In genomic region chr3:47145272-47145671, GRCh38 we compare ENCODE assay signal across 31 cellular contexts.
"Had no signal": no experiment of that assay in that cellular context is flagged by ENCODE, and none has a peak within 500 bp of the region (broad histone marks: within the 10 kb centered on the region; RNA-seq: fewer than 3 reads in every experiment).

No MANE protein-coding gene starts in this region.

- H3K4me1 ChIP-seq: breast epithelium had no signal

- DNase-seq: activated CD4-positive, alpha-beta memory T cell treated with anti-CD3 and anti-CD28 coated beads, Interleukin-2, amount 10 ng/mL, durations not matched to agents 7 days and 5 days; activated CD4-positive, alpha-beta T cell treated with anti-CD3 and anti-CD28 coated beads for 1 hour; activated CD4-positive, alpha-beta T cell treated with anti-CD3 and anti-CD28 coated beads for 4 hours; activated CD4-positive, alpha-beta T cell treated with anti-CD3 and anti-CD28 coated beads, Interleukin-2, amount 10 ng/mL, durations not matched to agents 7 days and 5 days; activated CD4-positive, alpha-beta T cell treated with anti-CD3 and anti-CD28 coated beads, Interleukin-2, amount 50 U/mL, for 4 hours; activated CD8-positive, alpha-beta memory T cell treated with anti-CD3 and anti-CD28 coated beads, Interleukin-2, amount 50 U/mL, for 48 hours; activated effector memory CD4-positive, alpha-beta T cell treated with anti-CD3 and anti-CD28 coated beads, Interleukin-2, amount 50 U/mL, for 16 hours; activated naive CD4-positive, alpha-beta T cell treated with anti-CD3 and anti-CD28 coated beads, Interleukin-2, amount 10 ng/mL, durations not matched to agents 7 days and 5 days; activated T-cell treated with anti-CD3 and anti-CD28 coated beads for 4 hours; activated T-cell treated with anti-CD3 and anti-CD28 coated beads, Interleukin-2, amount 50 U/mL, for 48 hours; adrenal gland; amygdala; central memory CD4-positive, alpha-beta T cell; cerebellar nuclear complex; dorsolateral prefrontal cortex; effector memory CD4-positive, alpha-beta T cell; endodermal cell; foreskin fibroblast; head of caudate nucleus; T-helper 1 cell; T-helper 2 cell had no signal

- ATAC-seq: activated naive CD4-positive, alpha-beta T cell treated with anti-CD3 and anti-CD28 coated beads, Interleukin-2, amount 50 U/mL, for 72 hours; esophagus mucosa had no signal

- H3K4me3 Mint-ChIP-seq: activated CD4-positive, alpha-beta memory T cell treated with anti-CD3 and anti-CD28 coated beads, Interleukin-2, amount 10 ng/mL, durations not matched to agents 7 days and 5 days; activated CD4-positive, alpha-beta T cell treated with anti-CD3 and anti-CD28 coated beads, Interleukin-2, amount 10 ng/mL, durations not matched to agents 7 days and 5 days; activated naive CD4-positive, alpha-beta T cell treated with anti-CD3 and anti-CD28 coated beads, Interleukin-2, amount 10 ng/mL, durations not matched to agents 7 days and 5 days; activated T-helper 1 cell treated with anti-CD3 and anti-CD28 coated beads, Interleukin-12 subunit alpha, Interleukin-12 subunit beta, Interleukin-2, Interleukin-4 antibody, amounts not matched to agents 30 ng/mL and 10 ng/mL and 1 ng/mL, durations not matched to agents 14 hours and 24 hours and 36 hours; brain; dendritic cell treated with granulocyte-macrophage colony-stimulating factor and Interleukin-4, amounts not matched to agents 40 ng/mL and 50 ng/mL, for 4 days; endodermal cell had no signal

- H3K27ac Mint-ChIP-seq: activated CD4-positive, alpha-beta memory T cell treated with anti-CD3 and anti-CD28 coated beads, Interleukin-2, amount 10 ng/mL, durations not matched to agents 7 days and 5 days; activated CD4-positive, alpha-beta T cell treated with anti-CD3 and anti-CD28 coated beads, Interleukin-2, amount 10 ng/mL, durations not matched to agents 7 days and 5 days; activated naive CD4-positive, alpha-beta T cell treated with anti-CD3 and anti-CD28 coated beads, Interleukin-2, amount 10 ng/mL, durations not matched to agents 7 days and 5 days; activated naive CD4-positive, alpha-beta T cell treated with anti-CD3 and anti-CD28 coated beads, Interleukin-2, amount 50 U/mL, for 72 hours; activated T-helper 1 cell treated with anti-CD3 and anti-CD28 coated beads, Interleukin-12 subunit alpha, Interleukin-12 subunit beta, Interleukin-2, Interleukin-4 antibody, amounts not matched to agents 30 ng/mL and 10 ng/mL and 1 ng/mL, durations not matched to agents 14 hours and 24 hours and 36 hours; activated T-helper 2 cell treated with anti-CD3 and anti-CD28 coated beads, Interferon-gamma antibody, Interleukin-2, Interleukin-4, amounts not matched to agents 10 μg/mL and 5 μg/mL and 100 μg/mL, durations not matched to agents 14 hours and 24 hours and 36 hours; brain; dendritic cell treated with granulocyte-macrophage colony-stimulating factor and Interleukin-4, amounts not matched to agents 40 ng/mL and 50 ng/mL, for 4 days; endodermal cell had no signal

- H3K9me3 Mint-ChIP-seq: activated CD4-positive, alpha-beta memory T cell treated with anti-CD3 and anti-CD28 coated beads, Interleukin-2, amount 10 ng/mL, durations not matched to agents 7 days and 5 days; activated CD4-positive, alpha-beta T cell treated with anti-CD3 and anti-CD28 coated beads, Interleukin-2, amount 10 ng/mL, durations not matched to agents 7 days and 5 days; activated naive CD4-positive, alpha-beta T cell treated with anti-CD3 and anti-CD28 coated beads, Interleukin-2, amount 10 ng/mL, durations not matched to agents 7 days and 5 days; activated naive CD4-positive, alpha-beta T cell treated with anti-CD3 and anti-CD28 coated beads, Interleukin-2, amount 50 U/mL, for 72 hours; activated T-helper 1 cell treated with anti-CD3 and anti-CD28 coated beads, Interleukin-12 subunit alpha, Interleukin-12 subunit beta, Interleukin-2, Interleukin-4 antibody, amounts not matched to agents 30 ng/mL and 10 ng/mL and 1 ng/mL, durations not matched to agents 14 hours and 24 hours and 36 hours; activated T-helper 2 cell treated with anti-CD3 and anti-CD28 coated beads, Interferon-gamma antibody, Interleukin-2, Interleukin-4, amounts not matched to agents 10 μg/mL and 5 μg/mL and 100 μg/mL, durations not matched to agents 14 hours and 24 hours and 36 hours; brain; dendritic cell treated with granulocyte-macrophage colony-stimulating factor and Interleukin-4, amounts not matched to agents 40 ng/mL and 50 ng/mL, for 4 days; endodermal cell had no signal

- H3K36me3 ChIP-seq: adrenal gland, ascending aorta, breast epithelium, cardiac muscle cell had no signal

- H3K9me3 ChIP-seq: adrenal gland, ascending aorta, breast epithelium had no signal

- H3K27me3 ChIP-seq: adrenal gland, ascending aorta, breast epithelium, cardiac muscle cell, dorsolateral prefrontal cortex had no signal

- H3K27ac ChIP-seq: adrenal gland, ascending aorta, breast epithelium, cardiac muscle cell, coronary artery, dorsolateral prefrontal cortex had no signal

- H3K4me3 ChIP-seq: adrenal gland, ascending aorta, breast epithelium, cardiac muscle cell, coronary artery, dorsolateral prefrontal cortex had no signal

- H3K27me3 Mint-ChIP-seq: activated CD4-positive, alpha-beta memory T cell treated with anti-CD3 and anti-CD28 coated beads, Interleukin-2, amount 10 ng/mL, durations not matched to agents 7 days and 5 days; activated CD4-positive, alpha-beta T cell treated with anti-CD3 and anti-CD28 coated beads, Interleukin-2, amount 10 ng/mL, durations not matched to agents 7 days and 5 days; activated naive CD4-positive, alpha-beta T cell treated with anti-CD3 and anti-CD28 coated beads, Interleukin-2, amount 10 ng/mL, durations not matched to agents 7 days and 5 days; brain; dendritic cell treated with granulocyte-macrophage colony-stimulating factor and Interleukin-4, amounts not matched to agents 40 ng/mL and 50 ng/mL, for 4 days had no signal

- H3K36me3 Mint-ChIP-seq: activated naive CD4-positive, alpha-beta T cell treated with anti-CD3 and anti-CD28 coated beads, Interleukin-2, amount 10 ng/mL, durations not matched to agents 7 days and 5 days; activated naive CD4-positive, alpha-beta T cell treated with anti-CD3 and anti-CD28 coated beads, Interleukin-2, amount 50 U/mL, for 72 hours had no signal
